8 cellular contexts compared by ENCODE assay signal in genomic region chr1:93846151-93846928, GRCh38. TPM values are rescaled to one million over a fixed set of nuclear protein-coding genes. Genes with fewer than 3 reads are reported as not detected.
DNase-seq lines count a peak whose midpoint lies in the region; ATAC-seq, FAIRE-seq and TF ChIP-seq lines count a peak whose summit lies in the region.

No MANE protein-coding gene starts in this region.

- ATAC-seq in GM19395 (IDR thresholded peaks at IDR 0.05; ENCODE audit: unreplicated experiment) (peak; percentile 58), HG03521 (IDR thresholded peaks at IDR 0.05; ENCODE audit: unreplicated experiment) (peak; percentile 42)
- ATAC-seq in activated CD8-positive, alpha-beta memory T cell treated with anti-CD3 and anti-CD28 coated beads, Interleukin-2, amount 10 ng/mL, durations not matched to agents 7 days and 5 days = peak; percentile 61

- H3K27ac ChIP-seq in CD8-positive, alpha-beta memory T cell (ENCODE audit: low read depth, low read length) = peak overlapping the region; percentile 85
- H3K27ac ChIP-seq in H1 (ENCODE audit: low read depth, low read length) (no peak overlapping the region), mesendoderm (ENCODE audit: low read depth, low read length) (peak overlapping the region; percentile 98)

- no peak overlapping the region for H3K56ac ChIP-seq in H1 (replicated peaks; ENCODE audit: insufficient read length, low read depth, low read length)
- H3K56ac ChIP-seq in mesendoderm (ENCODE audit: low read length) = peak overlapping the region; percentile 97

- peaks cover 4% of the 10 kb centered on the region; the same call in 1 of the 2 replicates for H3K23me2 ChIP-seq in H1 (ENCODE audit: low read depth, low read length)

- peak; percentile 74 to 91 (median 86) for DNase-seq in CD8-positive, alpha-beta memory T cell
- DNase-seq in NCI-H82 treated with DMSO at 0.1 percent for 48 hours (lab: John Stamatoyannopoulos, UW; ENCODE audit: unreplicated experiment) (peak; percentile 66), H1 (ENCODE audit: low read depth in 1 of 2, low spot score in 2 of 2) (peak in 1 of 2 experiments; percentile 91), mesendoderm (peak; percentile 91)
- peak; percentile 90 for DNase-seq in activated CD8-positive, alpha-beta memory T cell treated with anti-CD3 and anti-CD28 coated beads, Interleukin-2, amount 10 ng/mL, durations not matched to agents 7 days and 5 days
- DNase-seq in stimulated activated CD8-positive, alpha-beta memory T cell treated with anti-CD3 and anti-CD28 coated beads, Interleukin-12 subunit alpha, Interleukin-12 subunit beta, amount 100 ng/mL, for 4 hours (ENCODE audit: low read depth) = peak; percentile 78

- peak overlapping the region; percentile 28; the same call in 1 of the 2 replicates for H4K8ac ChIP-seq in H1 (ENCODE audit: extremely low read depth, insufficient read depth, low read length)
- H4K8ac ChIP-seq in mesendoderm (ENCODE audit: low read depth, low read length) = peak overlapping the region; percentile 93

- no peaks in the 10 kb centered on the region for H3K27me3 ChIP-seq in CD8-positive, alpha-beta memory T cell (ENCODE audit: insufficient read depth, low read length, poor library complexity, severe bottlenecking)
- no peaks in the 10 kb centered on the region; a peak in 1 of 7 replicates for H3K27me3 ChIP-seq in H1 (replicated peaks in 1 of 4; ENCODE audit: control insufficient read depth in 3 of 4, extremely low read depth in 1 of 4, insufficient read depth in 3 of 4, low read length in 3 of 4)
- H3K27me3 ChIP-seq in mesendoderm (ENCODE audit: insufficient read depth, low read length, poor library complexity) = no peaks in the 10 kb centered on the region

- H3K9me3 ChIP-seq in CD8-positive, alpha-beta memory T cell (ENCODE audit: low read length) = no peaks in the 10 kb centered on the region
- peaks cover 0 to 7% of the 10 kb centered on the region in 2 experiments; a peak in 1 of 4 replicates for H3K9me3 ChIP-seq in H1 (ENCODE audit: insufficient read depth in 2 of 2, low read depth in 1 of 2, low read length in 1 of 2)

- H3K4me1 ChIP-seq in CD8-positive, alpha-beta memory T cell (ENCODE audit: insufficient read depth, low read length) = peaks cover 18% of the 10 kb centered on the region
- peaks cover 0 to 7% (median 2%) of the 10 kb centered on the region in 4 experiments; a peak in 2 of 7 replicates for H3K4me1 ChIP-seq in H1 (replicated peaks in 1 of 4; ENCODE audit: control insufficient read depth in 3 of 4, insufficient read depth in 4 of 4, low read length in 3 of 4)
- H3K4me1 ChIP-seq in mesendoderm (ENCODE audit: control insufficient read depth, low read depth, low read length) = peaks cover 7% of the 10 kb centered on the region

- H3K4me3 Mint-ChIP-seq in CD8-positive, alpha-beta memory T cell = peak overlapping the region; percentile 87 to 100 (median 95)
- H3K4me3 Mint-ChIP-seq in activated CD8-positive, alpha-beta memory T cell treated with anti-CD3 and anti-CD28 coated beads, Interleukin-2, amount 10 ng/mL, durations not matched to agents 7 days and 5 days = peak overlapping the region; percentile 88

- peak overlapping the region; percentile 30; the same call in 1 of the 2 replicates for H2AFZ ChIP-seq in H1 (ENCODE audit: low read length)

- peaks cover 0 to 10% of the 10 kb centered on the region in 2 donors for H3K27me3 Mint-ChIP-seq in CD8-positive, alpha-beta memory T cell
- H3K27me3 Mint-ChIP-seq in activated CD8-positive, alpha-beta memory T cell treated with anti-CD3 and anti-CD28 coated beads, Interleukin-2, amount 10 ng/mL, durations not matched to agents 7 days and 5 days = peaks cover 2% of the 10 kb centered on the region

- H3K79me1 ChIP-seq in H1 (ENCODE audit: low read depth, low read length) (no peaks in the 10 kb centered on the region), mesendoderm (ENCODE audit: low read length) (no peaks in the 10 kb centered on the region)

- CTCF ChIA-PET in CD8-positive, alpha-beta memory T cell (lab: Charles Lee) = interaction anchor here (0.8 to 5.3 kb wide), 20 partner anchors 8 to 767 kb away, joined by 3 to 77 read pairs (median 4); partner anchors contain the start of genes DNTTIP2, GCLM and MTF2
- CTCF ChIA-PET in activated CD8-positive, alpha-beta memory T cell treated with anti-CD3 and anti-CD28 coated beads, Interleukin-2, amount 10 ng/mL, durations not matched to agents 7 days and 5 days (lab: Charles Lee) = interaction anchor here (0.7 to 8.3 kb wide), 12 partner anchors 12 to 500 kb away, joined by 3 to 143 read pairs (median 3); no protein-coding TSS in a partner anchor
- CTCF ChIA-PET in H1 (lab: Charles Lee; ENCODE audit: partially characterized antibody) = interaction anchor here (0.6 to 14.0 kb wide), 14 partner anchors 26 to 608 kb away, joined by 3 to 324 read pairs (median 4); partner anchors contain the start of gene GCLM

- H2AK5ac ChIP-seq in H1 (ENCODE audit: low read depth, low read length) = no peak overlapping the region
- H2AK5ac ChIP-seq in mesendoderm (ENCODE audit: low read length) = no peak overlapping the region

- H3K4me2 ChIP-seq in H1 (ENCODE audit: insufficient read depth in 1 of 2, low read depth in 2 of 2, low read length in 2 of 2) (peak overlapping the region; percentile 65 to 69), mesendoderm (ENCODE audit: low read length) (peak overlapping the region; percentile 87)

- H3K14ac ChIP-seq in H1 (ENCODE audit: insufficient read length) = no peak overlapping the region

- H3K9ac ChIP-seq in H1 (replicated peaks in 1 of 4; ENCODE audit: extremely low read depth in 1 of 4, low read depth in 3 of 4, low read length in 3 of 4) = peak overlapping the region; percentile 31 to 93 (median 66)
- peak overlapping the region; percentile 96 for H3K9ac ChIP-seq in mesendoderm (ENCODE audit: low read length)

- TF ChIP-seq RAD21 in H1 (IDR thresholded peaks at IDR 0.05 in 1 of 2, conservative IDR thresholded peaks at IDR 0.05 in 1 of 2; ENCODE audit: low read depth in 2 of 2, low read length in 2 of 2) = peak in 1 of 2 experiments; percentile 23; a peak in 2 of 4 replicates

- H3K36me3 Mint-ChIP-seq in CD8-positive, alpha-beta memory T cell = peaks cover 0 to 17% (median 1%) of the 10 kb centered on the region in 3 donors
- H3K36me3 Mint-ChIP-seq in activated CD8-positive, alpha-beta memory T cell treated with anti-CD3 and anti-CD28 coated beads, Interleukin-2, amount 10 ng/mL, durations not matched to agents 7 days and 5 days = no peaks in the 10 kb centered on the region

- H3K18ac ChIP-seq in H1 (ENCODE audit: extremely low read depth, low read length) (no peak overlapping the region; the same call in 1 of the 2 replicates), mesendoderm (ENCODE audit: low read length) (peak overlapping the region; percentile 98)

- H2BK120ac ChIP-seq in H1 (replicated peaks; ENCODE audit: low read depth, low read length) = no peak overlapping the region
- H2BK120ac ChIP-seq in mesendoderm (ENCODE audit: low read depth, low read length) = peak overlapping the region; percentile 94

- H3K27ac Mint-ChIP-seq in CD8-positive, alpha-beta memory T cell = peak overlapping the region; percentile 76 to 100 (median 95)
- peak overlapping the region; percentile 93 for H3K27ac Mint-ChIP-seq in activated CD8-positive, alpha-beta memory T cell treated with anti-CD3 and anti-CD28 coated beads, Interleukin-2, amount 10 ng/mL, durations not matched to agents 7 days and 5 days

- H3K79me2 ChIP-seq in H1 (ENCODE audit: control insufficient read depth in 1 of 2, insufficient read depth in 2 of 2, low read length in 2 of 2) = no peaks in the 10 kb centered on the region
- no peaks in the 10 kb centered on the region for H3K79me2 ChIP-seq in mesendoderm (ENCODE audit: control insufficient read depth, insufficient read depth, low read length)

- no peak for FAIRE-seq in H1 (lab: Jason Lieb, UNC)

- H3K23ac ChIP-seq in H1 (ENCODE audit: insufficient read length) (no peak overlapping the region), mesendoderm (ENCODE audit: low read length) (peak overlapping the region; percentile 69)

- TF ChIP-seq CTCF in H1 (IDR thresholded peaks at IDR 0.05; ENCODE audit: control extremely low read depth in 1 of 3, insufficient read depth in 1 of 3, low read depth in 1 of 3, low read length in 3 of 3) = peak; percentile 13 to 27 (median 26); a peak in 3 of 4 replicates

- no peaks in the 10 kb centered on the region for H3K36me3 ChIP-seq in CD8-positive, alpha-beta memory T cell (ENCODE audit: insufficient read depth, low read length)
- no peaks in the 10 kb centered on the region; a peak in 1 of 8 replicates for H3K36me3 ChIP-seq in H1 (ENCODE audit: control insufficient read depth in 2 of 4, insufficient read depth in 4 of 4, low read length in 3 of 4)
- H3K36me3 ChIP-seq in mesendoderm (ENCODE audit: control insufficient read depth, insufficient read depth, low read length) = no peaks in the 10 kb centered on the region

- H3K4me3 ChIP-seq in CD8-positive, alpha-beta memory T cell (ENCODE audit: low read length) = peak overlapping the region; percentile 51
- peak overlapping the region; percentile 73 to 93 (median 82) for H3K4me3 ChIP-seq in H1 (ENCODE audit: extremely low read depth in 1 of 4, insufficient read depth in 2 of 4, low read depth in 3 of 4, low read length in 4 of 4)
- peak overlapping the region; percentile 69 for H3K4me3 ChIP-seq in mesendoderm (ENCODE audit: low read length)

- TF ChIP-seq POLR2A in H1 (IDR thresholded peaks at IDR 0.05; ENCODE audit: control extremely low read depth in 1 of 2, low read depth in 2 of 2, low read length in 2 of 2) = peak in 1 of 2 experiments; percentile 68; a peak in 2 of 3 replicates

- 0 out of 2 replicates have a peak overlapping the region, but pooled peaks have one; percentile 18 for H2BK5ac ChIP-seq in H1 (ENCODE audit: low read depth, low read length)
- peak overlapping the region; percentile 72 for H2BK5ac ChIP-seq in mesendoderm (ENCODE audit: low read length)

- peaks cover 0 to 4% (median 3%) of the 10 kb centered on the region in 5 donors for H3K9me3 Mint-ChIP-seq in CD8-positive, alpha-beta memory T cell
- peaks cover 3% of the 10 kb centered on the region for H3K9me3 Mint-ChIP-seq in activated CD8-positive, alpha-beta memory T cell treated with anti-CD3 and anti-CD28 coated beads, Interleukin-2, amount 10 ng/mL, durations not matched to agents 7 days and 5 days (ENCODE audit: low read depth)

- no peak overlapping the region for H2BK12ac ChIP-seq in H1 (ENCODE audit: low read depth, low read length)

- H4K91ac ChIP-seq in H1 (replicated peaks; ENCODE audit: insufficient read length, low read length) = peak overlapping the region; percentile 25

- peaks cover 30 to 42% (median 34%) of the 10 kb centered on the region in 3 donors for H3K4me1 Mint-ChIP-seq in CD8-positive, alpha-beta memory T cell
- peaks cover 19% of the 10 kb centered on the region for H3K4me1 Mint-ChIP-seq in activated CD8-positive, alpha-beta memory T cell treated with anti-CD3 and anti-CD28 coated beads, Interleukin-2, amount 10 ng/mL, durations not matched to agents 7 days and 5 days

- no peak overlapping the region for H2BK20ac ChIP-seq in H1 (ENCODE audit: low read length)

- no peak for TF ChIP-seq EP300 in H1 (IDR thresholded peaks at IDR 0.05; ENCODE audit: borderline replicate concordance in 1 of 2, low read depth in 2 of 2, low read length in 2 of 2)

- H3K4ac ChIP-seq in H1 (replicated peaks; ENCODE audit: insufficient read length, low read depth, low read length) = no peak overlapping the region
- peak overlapping the region; percentile 88 for H3K4ac ChIP-seq in mesendoderm (ENCODE audit: low read depth, low read length)

- POLR2A ChIA-PET in CD8-positive, alpha-beta memory T cell (lab: Charles Lee) = interaction anchor here (0.5 to 1.7 kb wide), 18 partner anchors 10 to 1014 kb away, joined by 3 to 32 read pairs (median 4); partner anchors contain the start of genes CCDC18, DIPK1A, DNTTIP2 and DR1
- POLR2A ChIA-PET in H1 (lab: Charles Lee; ENCODE audit: partially characterized antibody) = interaction anchor here (0.8 to 3.1 kb wide), 18 partner anchors 22 to 398 kb away, joined by 3 to 14 read pairs (median 4); partner anchors contain the start of genes BCAR3 and DNTTIP2

- no peaks in the 10 kb centered on the region for H4K20me1 ChIP-seq in H1 (replicated peaks in 1 of 2; ENCODE audit: control insufficient read depth in 1 of 2, insufficient read depth in 2 of 2, low read length in 2 of 2)

- no peak overlapping the region for H4K5ac ChIP-seq in H1 (ENCODE audit: insufficient read length, low read depth, low read length)
- H4K5ac ChIP-seq in mesendoderm (ENCODE audit: low read length) = peak overlapping the region; percentile 52

- no peak overlapping the region for H2BK15ac ChIP-seq in H1 (ENCODE audit: low read length)
- H2BK15ac ChIP-seq in mesendoderm (replicated peaks; ENCODE audit: low read depth) = no peak overlapping the region

- 2% methylated on average over 46 of the region's 81 CpGs; no CpG with 5 or more reads in 1 of the 2 experiments for WGBS in H1 (ENCODE audit: extremely low coverage in 1 of 2, insufficient coverage in 1 of 2, insufficient read length in 1 of 2, insufficient replicate concordance in 2 of 2, low coverage in 1 of 2, low lambda C conversion rate in 2 of 2, missing lambda C conversion rate in 1 of 2), 2 experiments
- no CpG with 5 or more reads among the region's 81 CpGs for WGBS in mesendoderm (ENCODE audit: extremely low coverage, insufficient coverage, low lambda C conversion rate)

RNA-seq across cellular contexts. Expression of gene DNTTIP2, which starts 32.7 kb away (rescaled TPM):
- 100 to 1,000 TPM; 100 to 109 TPM for total RNA-seq in CD8-positive, alpha-beta memory T cell
- 87.5 TPM for polyA plus RNA-seq in CD8-positive, alpha-beta memory T cell
- total RNA-seq in activated CD8-positive, alpha-beta memory T cell treated with anti-CD3 and anti-CD28 coated beads, Interleukin-2, amount 10 ng/mL, durations not matched to agents 7 days and 5 days = 10 to 100 TPM; 60.8 to 74.5 TPM
- 80.4 and 84.2 TPM in 2 replicates for total RNA-seq in H1 (2021; fragmentation: NEBNext Ultra II Directional; extraction: Animal tissue kit (Norgen Biotek cat#: 25700))
- 3.1 and 6.3 TPM in 2 replicates for polyA plus RNA-seq in H1 (2011; rRNA removed)
- 16.7 TPM for polyA plus RNA-seq in H1 (2011; cell fraction: cytosol; rRNA removed)
- polyA plus RNA-seq in H1 (2011; cell fraction: nucleus; rRNA removed) = 36.5 TPM
- polyA plus RNA-seq in H1 (2012, experiment 1 of 2) = 43.9 to 87.2 TPM (median 51.2 TPM) in 4 replicates
- polyA plus RNA-seq in H1 (2012, experiment 2 of 2) = 3.0 TPM
- 92.4 TPM for polyA plus RNA-seq in H1 (2013, experiment 1 of 2)
- 93.1 TPM for polyA plus RNA-seq in H1 (2013, experiment 2 of 2)
- polyA minus RNA-seq in H1 (2011; rRNA and poly(A)+ RNA removed) = 29.1 and 52.1 TPM in 2 replicates
- 12.0 TPM for polyA minus RNA-seq in H1 (2011; cell fraction: cytosol; rRNA and poly(A)+ RNA removed)
- polyA minus RNA-seq in H1 (2011; cell fraction: nucleus; rRNA and poly(A)+ RNA removed) = 30.2 TPM
- 132 TPM for polyA plus RNA-seq in mesendoderm (2013, experiment 1 of 2)
- polyA plus RNA-seq in mesendoderm (2013, experiment 2 of 2) = 129 TPM
